Comparison of ENCODE assay signal across 8 cellular contexts in the genomic region with DNA sequence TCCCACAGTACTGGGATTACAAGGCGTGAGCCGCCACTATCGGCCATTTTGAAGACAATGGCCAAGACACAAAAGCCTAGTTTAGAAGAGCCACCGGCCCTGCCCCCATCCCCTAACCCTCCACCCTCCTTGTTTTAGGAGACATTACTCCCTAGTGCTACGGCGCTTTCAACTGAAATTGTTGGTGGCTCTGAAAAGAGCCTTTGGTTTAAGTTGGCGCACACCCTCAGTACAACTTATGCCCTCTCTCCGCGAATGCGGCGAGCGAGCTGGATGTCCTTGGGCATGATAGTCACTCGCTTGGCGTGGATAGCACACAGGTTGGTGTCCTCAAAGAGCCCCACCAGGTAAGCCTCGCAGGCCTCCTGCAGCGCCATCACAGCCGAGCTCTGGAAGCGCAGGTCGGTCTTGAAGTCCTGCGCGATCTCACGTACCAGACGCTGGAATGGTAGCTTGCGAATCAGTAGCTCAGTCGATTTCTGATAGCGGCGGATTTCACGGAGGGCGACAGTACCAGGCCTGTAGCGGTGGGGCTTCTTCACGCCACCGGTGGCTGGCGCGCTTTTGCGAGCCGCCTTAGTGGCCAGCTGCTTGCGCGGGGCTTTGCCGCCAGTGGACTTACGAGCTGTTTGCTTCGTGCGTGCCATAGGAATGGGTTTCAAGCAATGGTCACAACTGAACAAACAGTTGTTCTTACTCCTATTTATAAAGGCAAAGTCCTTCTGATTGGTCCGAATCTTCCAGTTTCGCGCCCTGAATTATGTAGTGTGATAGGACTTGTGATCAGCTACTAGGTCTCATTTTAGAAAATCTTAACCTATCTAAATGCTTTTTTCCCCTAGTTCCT.
DNase-seq lines count a peak whose midpoint lies in the region; ATAC-seq and TF ChIP-seq lines count a peak whose summit lies in the region.

No MANE protein-coding gene starts in this region.

- no peak for TF ChIP-seq EP300 in gastroesophageal sphincter (IDR thresholded peaks at IDR 0.05)
- TF ChIP-seq EP300 in ovary (IDR thresholded peaks at IDR 0.05) = no peak

- CTCF ChIA-PET in RWPE1 (lab: Yijun Ruan, JAX) = interaction anchor here (0.6 to 1.6 kb wide), 6 partner anchors 17 to 1620 kb away, joined by 3 to 6 read pairs (median 4); a partner anchor contains a TSS

- H3K27ac ChIP-seq in RWPE1 = peak overlapping the region; percentile 98
- peak overlapping the region in 3 of 4 donors; percentile 44 to 70 (median 59) for H3K27ac ChIP-seq in gastroesophageal sphincter
- H3K27ac ChIP-seq in ovary = no peak overlapping the region

- DNase-seq in CMK (ENCODE audit: low read depth) (peak; percentile 81), RWPE1 (ENCODE audit: low spot score) (no peak), ovary (no peak), cortex of kidney (lab: John Stamatoyannopoulos, UW) (no peak)
- peak; percentile 90 for DNase-seq in activated effector memory CD4-positive, alpha-beta T cell treated with anti-CD3 and anti-CD28 coated beads, Interleukin-2, amount 50 U/mL, for 16 hours

- peak overlapping the region; percentile 90 to 95 (median 94) for H3K27ac Mint-ChIP-seq in IgD-negative memory B cell

- peak overlapping the region; percentile 84 to 99 (median 94) for H3K4me3 Mint-ChIP-seq in IgD-negative memory B cell

- H3K36me3 Mint-ChIP-seq in IgD-negative memory B cell = peaks cover 2% of the 10 kb centered on the region

- ATAC-seq in GM21367 (IDR thresholded peaks at IDR 0.05; ENCODE audit: unreplicated experiment) = peak; percentile 28
- ATAC-seq in gastroesophageal sphincter = peak; percentile 50

- TF ChIP-seq POLR2A in gastroesophageal sphincter (IDR thresholded peaks at IDR 0.05) = peak in 1 of 2 donors; percentile 23
- TF ChIP-seq POLR2A in ovary (IDR thresholded peaks at IDR 0.05) = no peak

- TF ChIP-seq CTCF in RWPE1 (conservative IDR thresholded peaks at IDR 0.05; ENCODE audit: low read depth) (peak; percentile 56), gastroesophageal sphincter (IDR thresholded peaks at IDR 0.05) (peak in 2 of 4 experiments; percentile 3 to 16), ovary (IDR thresholded peaks at IDR 0.05) (no peak)

- peaks cover 0 to 4% (median 0%) of the 10 kb centered on the region in 3 donors for H3K9me3 Mint-ChIP-seq in IgD-negative memory B cell

- H3K27me3 Mint-ChIP-seq in IgD-negative memory B cell = no peaks in the 10 kb centered on the region

- H3K4me1 ChIP-seq in gastroesophageal sphincter (peaks cover 0 to 21% (median 0%) of the 10 kb centered on the region in 3 donors), ovary (ENCODE audit: insufficient read depth) (no peaks in the 10 kb centered on the region)

- H3K27me3 ChIP-seq in gastroesophageal sphincter (peaks cover 98% of the 10 kb centered on the region), ovary (peaks cover 8% of the 10 kb centered on the region)

- peaks cover 17 to 39% (median 26%) of the 10 kb centered on the region in 3 donors for H3K4me1 Mint-ChIP-seq in IgD-negative memory B cell

- WGBS in gastroesophageal sphincter (ENCODE audit: low coverage in 1 of 2), 2 donors = 0 to 1% methylated on average over 17 of the region's 45 CpGs
- 2 to 4% (median 3%) methylated on average over 40 to 45 of the region's 45 CpGs for WGBS in ovary, 3 donors

- peaks cover 0 to 6% (median 0%) of the 10 kb centered on the region in 3 donors for H3K9me3 ChIP-seq in gastroesophageal sphincter
- no peaks in the 10 kb centered on the region for H3K9me3 ChIP-seq in ovary

- H3K4me3 ChIP-seq in gastroesophageal sphincter (peak overlapping the region; percentile 31 to 48), ovary (peak overlapping the region; percentile 35)

- POLR2A ChIA-PET in RWPE1 (lab: Yijun Ruan, JAX; ENCODE audit: low non-redundant PET) = interaction anchor here (0.5 to 3.1 kb wide), 10 partner anchors 14 to 1011 kb away, joined by 3 to 22 read pairs (median 4); a partner anchor contains a TSS

- H3K36me3 ChIP-seq in gastroesophageal sphincter (no peaks in the 10 kb centered on the region), ovary (no peaks in the 10 kb centered on the region)

- intact Hi-C loops in ovary (cut with DNase I) = no loop called here

Comparison
In these comparisons a context has a peak if more than half of its experiments do, and no peak if none do; other contexts are left out.
1. DNase-seq: peak in CMK (single experiment) and activated effector memory CD4-positive, alpha-beta T cell treated with anti-CD3 and anti-CD28 coated beads, Interleukin-2, amount 50 U/mL, for 16 hours (single experiment); none in RWPE1 (single experiment), ovary (0 of 5) and cortex of kidney (single experiment).
2. H3K27ac ChIP-seq: peak in RWPE1 (single experiment) and gastroesophageal sphincter (3 of 4); none in ovary (0 of 2).